Comparison of ENCODE assay signal across 1 cellular context in the genomic region with DNA sequence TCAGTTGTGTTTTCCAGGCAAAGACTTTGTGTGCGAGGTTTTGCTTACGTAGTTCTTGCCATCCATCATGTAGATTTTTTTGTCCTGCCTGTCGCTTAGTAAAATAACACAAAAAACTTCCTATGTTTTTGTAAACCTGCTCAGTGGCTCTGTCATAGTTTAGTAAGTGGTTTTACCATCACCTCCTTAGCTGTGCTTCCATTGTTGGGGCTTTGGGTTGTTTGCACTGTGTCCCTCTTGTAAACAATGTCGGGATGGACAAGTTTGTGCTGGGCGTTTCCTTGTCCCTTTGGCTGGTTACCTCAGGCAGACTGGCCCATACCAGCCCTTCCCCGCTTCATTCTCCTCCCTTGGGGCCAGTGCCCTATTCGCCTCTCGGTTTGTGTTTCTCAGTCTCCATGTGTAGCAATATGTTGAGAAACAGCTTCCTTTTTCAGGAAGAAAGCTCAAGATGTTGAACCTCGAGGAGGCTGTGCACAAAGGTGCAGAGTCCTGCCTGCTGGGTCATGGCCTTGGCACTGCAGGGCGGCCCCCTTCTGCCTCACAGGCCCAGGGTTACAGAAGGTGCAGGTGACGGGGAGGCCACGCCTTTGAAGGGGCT.
TF ChIP-seq lines count a peak whose summit lies in the region.

No MANE protein-coding gene starts in this region.

TF ChIP-seq in H1, 55 proteins besides CTCF, POLR2A, EP300 and RAD21 (continued from another document):
- TF ChIP-seq RNF2 (IDR thresholded peaks at IDR 0.05; ENCODE audit: borderline replicate concordance, low read depth, low read length, missing control alignments, poor library complexity, severe bottlenecking): no peak
- TF ChIP-seq TEAD4 (IDR thresholded peaks at IDR 0.05; ENCODE audit: low read depth, low read length): no peak
- no peak for TF ChIP-seq JUN (IDR thresholded peaks at IDR 0.05; ENCODE audit: low read depth, low read length)
- TF ChIP-seq, protein P1, sequence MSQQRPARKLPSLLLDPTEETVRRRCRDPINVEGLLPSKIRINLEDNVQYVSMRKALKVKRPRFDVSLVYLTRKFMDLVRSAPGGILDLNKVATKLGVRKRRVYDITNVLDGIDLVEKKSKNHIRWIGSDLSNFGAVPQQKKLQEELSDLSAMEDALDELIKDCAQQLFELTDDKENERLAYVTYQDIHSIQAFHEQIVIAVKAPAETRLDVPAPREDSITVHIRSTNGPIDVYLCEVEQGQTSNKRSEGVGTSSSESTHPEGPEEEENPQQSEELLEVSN (IDR thresholded peaks at IDR 0.05): no peak
- no peak for TF ChIP-seq BRCA1 (IDR thresholded peaks at IDR 0.05; ENCODE audit: low read depth, low read length)
- TF ChIP-seq CBX8 (IDR thresholded peaks at IDR 0.05; ENCODE audit: borderline replicate concordance, low read depth, low read length): no peak
